In the genomic region with DNA sequence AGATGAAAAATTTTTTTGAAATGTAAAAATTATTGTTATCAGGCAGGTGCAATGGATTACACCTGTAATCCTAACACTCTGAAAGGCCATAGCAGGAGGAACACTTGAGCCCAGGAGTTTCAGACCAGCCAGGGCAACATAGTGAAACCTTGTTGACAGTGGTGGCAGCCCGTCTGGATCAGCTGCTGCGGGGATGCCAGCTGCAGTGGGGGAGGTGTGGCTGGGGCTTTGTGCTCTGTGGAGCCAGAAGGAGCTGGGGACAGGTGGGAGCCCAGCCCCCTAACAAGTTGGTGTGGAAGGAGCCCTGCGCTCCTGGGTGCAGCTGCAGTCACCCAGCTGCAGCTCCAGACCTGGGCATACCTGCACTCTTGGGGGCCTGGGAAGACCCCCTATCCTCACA, we compare ENCODE assay signal across 17 cellular contexts.
DNase-seq lines count a peak whose midpoint lies in the region; ATAC-seq lines count a peak whose summit lies in the region.
"Had no signal": no experiment of that assay in that cellular context is flagged by ENCODE, and none has a peak within 500 bp of the region (broad histone marks: within the 10 kb centered on the region; RNA-seq: fewer than 3 reads in every experiment).

No MANE protein-coding gene starts in this region.

- DNase-seq in NCI-H2171 treated with DMSO at 0.1 percent for 48 hours (lab: John Stamatoyannopoulos, UW): peak; percentile 81
- peak; percentile 67 for DNase-seq in SHP77 treated with DMSO at 0.1 percent for 48 hours (lab: John Stamatoyannopoulos, UW)
- DNase-seq in central memory CD4-positive, alpha-beta T cell: no peak
- DNase-seq in activated CD8-positive, alpha-beta memory T cell treated with anti-CD3 and anti-CD28 coated beads, Interleukin-2, amount 10 ng/mL, durations not matched to agents 7 days and 5 days: no peak
- DNase-seq: activated CD4-positive, alpha-beta T cell treated with anti-CD3 and anti-CD28 coated beads for 1 hour; AML-193; Caco-2; erythroblast; GDM1; HFFc6; NCI-H226 had no signal

- H3K27me3 Mint-ChIP-seq in activated CD8-positive, alpha-beta memory T cell treated with anti-CD3 and anti-CD28 coated beads, Interleukin-2, amount 10 ng/mL, durations not matched to agents 7 days and 5 days: no peaks in the 10 kb centered on the region

- no peak overlapping the region for H3K27ac Mint-ChIP-seq in activated CD8-positive, alpha-beta memory T cell treated with anti-CD3 and anti-CD28 coated beads, Interleukin-2, amount 10 ng/mL, durations not matched to agents 7 days and 5 days
- H3K27ac Mint-ChIP-seq: activated T-helper 2 cell treated with anti-CD3 and anti-CD28 coated beads, Interferon-gamma antibody, Interleukin-2, Interleukin-4, amounts not matched to agents 10 μg/mL and 5 μg/mL and 100 μg/mL, durations not matched to agents 14 hours and 24 hours and 36 hours; HFFc6 had no signal

- ATAC-seq in GM18498 (IDR thresholded peaks at IDR 0.05; ENCODE audit: unreplicated experiment): peak; percentile 55
- peak; percentile 59 for ATAC-seq in HG02642 (IDR thresholded peaks at IDR 0.05; ENCODE audit: poor library complexity, unreplicated experiment)
- no peak for ATAC-seq in GM21360 (IDR thresholded peaks at IDR 0.05; ENCODE audit: unreplicated experiment)
- ATAC-seq in activated CD8-positive, alpha-beta memory T cell treated with anti-CD3 and anti-CD28 coated beads, Interleukin-2, amount 10 ng/mL, durations not matched to agents 7 days and 5 days: no peak
- ATAC-seq: gastroesophageal sphincter, left lobe of liver had no signal

- H3K4me3 Mint-ChIP-seq in activated CD8-positive, alpha-beta memory T cell treated with anti-CD3 and anti-CD28 coated beads, Interleukin-2, amount 10 ng/mL, durations not matched to agents 7 days and 5 days: no peak overlapping the region
- H3K4me3 Mint-ChIP-seq: HFFc6 had no signal

- peaks cover 2% of the 10 kb centered on the region for H3K9me3 Mint-ChIP-seq in activated CD8-positive, alpha-beta memory T cell treated with anti-CD3 and anti-CD28 coated beads, Interleukin-2, amount 10 ng/mL, durations not matched to agents 7 days and 5 days (ENCODE audit: low read depth)
- H3K9me3 Mint-ChIP-seq: activated T-helper 2 cell treated with anti-CD3 and anti-CD28 coated beads, Interferon-gamma antibody, Interleukin-2, Interleukin-4, amounts not matched to agents 10 μg/mL and 5 μg/mL and 100 μg/mL, durations not matched to agents 14 hours and 24 hours and 36 hours; HFFc6 had no signal

- H3K4me1 Mint-ChIP-seq in activated CD8-positive, alpha-beta memory T cell treated with anti-CD3 and anti-CD28 coated beads, Interleukin-2, amount 10 ng/mL, durations not matched to agents 7 days and 5 days: no peaks in the 10 kb centered on the region

- H3K36me3 Mint-ChIP-seq in activated CD8-positive, alpha-beta memory T cell treated with anti-CD3 and anti-CD28 coated beads, Interleukin-2, amount 10 ng/mL, durations not matched to agents 7 days and 5 days: no peaks in the 10 kb centered on the region

- CTCF ChIA-PET in activated CD8-positive, alpha-beta memory T cell treated with anti-CD3 and anti-CD28 coated beads, Interleukin-2, amount 10 ng/mL, durations not matched to agents 7 days and 5 days (lab: Charles Lee): no interaction called here

Comparison
In these comparisons a context has a peak if more than half of its experiments do, and no peak if none do; other contexts are left out.
1. ATAC-seq: peak in GM18498 (single experiment) and HG02642 (single experiment); none in GM21360 (single experiment) and activated CD8-positive, alpha-beta memory T cell treated with anti-CD3 and anti-CD28 coated beads, Interleukin-2, amount 10 ng/mL, durations not matched to agents 7 days and 5 days (single experiment).
2. DNase-seq: peak in NCI-H2171 treated with DMSO at 0.1 percent for 48 hours (single experiment) and SHP77 treated with DMSO at 0.1 percent for 48 hours (single experiment); none in central memory CD4-positive, alpha-beta T cell (single experiment) and activated CD8-positive, alpha-beta memory T cell treated with anti-CD3 and anti-CD28 coated beads, Interleukin-2, amount 10 ng/mL, durations not matched to agents 7 days and 5 days (single experiment).